ENCODE assay signal across 11 cellular contexts in genomic region chr3:129014148-129014547, GRCh38. TPM values are rescaled to one million over a fixed set of nuclear protein-coding genes. Genes with fewer than 3 reads are reported as not detected.
DNase-seq lines count a peak whose midpoint lies in the region; ATAC-seq and TF ChIP-seq lines count a peak whose summit lies in the region.
"Had no signal": no experiment of that assay in that cellular context is flagged by ENCODE, and none has a peak within 500 bp of the region (broad histone marks: within the 10 kb centered on the region; RNA-seq: fewer than 3 reads in every experiment).

No MANE protein-coding gene starts in this region.

- no peak overlapping the region for H2AFZ ChIP-seq in Loucy (ENCODE audit: low read length)

- H3K4me1 ChIP-seq in Loucy (ENCODE audit: insufficient read depth, low read length, poor library complexity, severe bottlenecking), result peaks cover 47% of the 10 kb centered on the region

- ATAC-seq in sciatic nerve (peak; percentile 44), HG03175 (IDR thresholded peaks at IDR 0.05; ENCODE audit: unreplicated experiment) (no peak)
- ATAC-seq in stimulated activated naive B cell treated with anti-CD40 and anti-IgM and Interleukin-4, amounts not matched to agents 10 μg/mL and 1 μg/mL and 100 μg/mL, for 72 hours (replicated peaks), result no peak

- DNase-seq in astrocyte of the hippocampus (ENCODE audit: low read depth, low spot score), result peak; percentile 9
- no peak for DNase-seq in immature natural killer cell
- DNase-seq in sciatic nerve (ENCODE audit: low spot score), result no peak
- no peak for DNase-seq in cerebellar cortex (ENCODE audit: low spot score)
- DNase-seq in HuH-7 (ENCODE audit: low spot score), result no peak
- DNase-seq in stimulated activated naive B cell treated with anti-CD40 and anti-IgM and Interleukin-4, amounts not matched to agents 10 μg/mL and 1 μg/mL and 100 μg/mL, for 72 hours, result no peak
- DNase-seq: activated T-cell treated with anti-CD3 and anti-CD28 coated beads for 4 hours, T-helper 9 cell had no signal

- H3K27me3 ChIP-seq in Loucy (ENCODE audit: insufficient read depth, low read length, poor library complexity, severe bottlenecking), result no peaks in the 10 kb centered on the region
- H3K27me3 ChIP-seq: neutrophil had no signal

- H3K4me3 ChIP-seq in Loucy (ENCODE audit: low read length, poor library complexity, severe bottlenecking), result no peak overlapping the region

- H3K9ac ChIP-seq in Loucy (ENCODE audit: low read depth, low read length, poor library complexity, severe bottlenecking), result peak overlapping the region; percentile 84

- H3K9me2 ChIP-seq in Loucy (replicated peaks; ENCODE audit: low read depth, low read length), result no peaks in the 10 kb centered on the region

- no peak overlapping the region for H3K4me2 ChIP-seq in Loucy (ENCODE audit: low read depth, low read length, poor library complexity, severe bottlenecking)

- no peaks in the 10 kb centered on the region for H4K20me1 ChIP-seq in Loucy (ENCODE audit: insufficient read depth, low read length, poor library complexity, severe bottlenecking)

- H3K4me1 Mint-ChIP-seq in immature natural killer cell, result peaks cover 54 to 60% of the 10 kb centered on the region in 2 donors
- peaks cover 23 to 33% of the 10 kb centered on the region in 2 donors for H3K4me1 Mint-ChIP-seq in stimulated activated naive B cell treated with anti-CD40 and anti-IgM and Interleukin-4, amounts not matched to agents 10 μg/mL and 1 μg/mL and 100 μg/mL, for 72 hours

- H3K27me3 Mint-ChIP-seq in immature natural killer cell (ENCODE audit: low read depth in 3 of 3), result peaks cover 3 to 11% (median 4%) of the 10 kb centered on the region in 3 donors
- H3K27me3 Mint-ChIP-seq in stimulated activated naive B cell treated with anti-CD40 and anti-IgM and Interleukin-4, amounts not matched to agents 10 μg/mL and 1 μg/mL and 100 μg/mL, for 72 hours, result no peaks in the 10 kb centered on the region

- no peaks in the 10 kb centered on the region for H3K36me3 ChIP-seq in Loucy (ENCODE audit: insufficient read depth, low read length)
- H3K36me3 ChIP-seq: neutrophil had no signal

- peak overlapping the region in 1 of 5 donors; percentile 76 for H3K4me3 Mint-ChIP-seq in immature natural killer cell
- no peak overlapping the region for H3K4me3 Mint-ChIP-seq in stimulated activated naive B cell treated with anti-CD40 and anti-IgM and Interleukin-4, amounts not matched to agents 10 μg/mL and 1 μg/mL and 100 μg/mL, for 72 hours

- intact Hi-C loops in sciatic nerve (cut with DNase I), result no loop called here

- peak overlapping the region; percentile 91 to 97 (median 94) for H3K27ac Mint-ChIP-seq in immature natural killer cell
- no peak overlapping the region for H3K27ac Mint-ChIP-seq in stimulated activated naive B cell treated with anti-CD40 and anti-IgM and Interleukin-4, amounts not matched to agents 10 μg/mL and 1 μg/mL and 100 μg/mL, for 72 hours

- H3K36me3 Mint-ChIP-seq in immature natural killer cell, result no peaks in the 10 kb centered on the region
- no peaks in the 10 kb centered on the region for H3K36me3 Mint-ChIP-seq in stimulated activated naive B cell treated with anti-CD40 and anti-IgM and Interleukin-4, amounts not matched to agents 10 μg/mL and 1 μg/mL and 100 μg/mL, for 72 hours

- H3K9me3 Mint-ChIP-seq in immature natural killer cell, result no peaks in the 10 kb centered on the region
- no peaks in the 10 kb centered on the region for H3K9me3 Mint-ChIP-seq in stimulated activated naive B cell treated with anti-CD40 and anti-IgM and Interleukin-4, amounts not matched to agents 10 μg/mL and 1 μg/mL and 100 μg/mL, for 72 hours

- TF ChIP-seq CTCF in Loucy (conservative IDR thresholded peaks at IDR 0.05; ENCODE audit: low read length), result no peak

- no peaks in the 10 kb centered on the region for H3K9me3 ChIP-seq in Loucy (ENCODE audit: insufficient read depth, low read depth, low read length)
- H3K9me3 ChIP-seq: neutrophil had no signal

- H3K79me2 ChIP-seq in Loucy (ENCODE audit: insufficient read depth, low read length), result no peaks in the 10 kb centered on the region

- H3F3A ChIP-seq in Loucy (ENCODE audit: low read depth), result peaks cover 16% of the 10 kb centered on the region; the same call in 1 of the 2 replicates

RNA-seq across cellular contexts. Expression of gene EFCC1, which starts 13.0 kb away (rescaled TPM):
- under 1 TPM; 0.55 to 0.80 (median 0.58) TPM for polyA plus RNA-seq in immature natural killer cell
- 1.6 TPM for total RNA-seq in sciatic nerve

RNA-seq across cellular contexts. Expression of gene CFAP92, which starts 20.3 kb away (rescaled TPM):
- polyA plus RNA-seq in immature natural killer cell, result not detected
- 1.2 TPM for total RNA-seq in sciatic nerve

RNA-seq across cellular contexts. Expression of gene GP9, which starts 46.4 kb away (rescaled TPM):
- polyA plus RNA-seq in immature natural killer cell, result 10 to 100 TPM in 1 of 3 donors, 1 to 10 TPM in 1, not detected in 1; 1.2 to 12.8 TPM
- 0.53 TPM for total RNA-seq in sciatic nerve
